ENCODE assay signal across 1 cellular context in genomic region chr1:202802034-202802433, GRCh38.
TF ChIP-seq lines count a peak whose summit lies in the region.

No MANE protein-coding gene starts in this region.

TF ChIP-seq in HepG2, 621 proteins besides CTCF, POLR2A, EP300 and RAD21:
- 0 out of 2 replicates have a peak, but pooled peaks have one; percentile 36 for TF ChIP-seq FOXP1 (IDR thresholded peaks at IDR 0.05)
- no peak for TF ChIP-seq FOXP1 (CRISPR knock-in tag; IDR thresholded peaks at IDR 0.05)
- TF ChIP-seq CREB3 (CRISPR knock-in tag; IDR thresholded peaks at IDR 0.05) = no peak
- no peak for TF ChIP-seq MYPOP (CRISPR knock-in tag; IDR thresholded peaks at IDR 0.05)
- TF ChIP-seq RBM39 (IDR thresholded peaks at IDR 0.05; ENCODE audit: low read depth, low read length, poor library complexity, severe bottlenecking) = no peak
- TF ChIP-seq ZNF772 (CRISPR knock-in tag; IDR thresholded peaks at IDR 0.05) = no peak
